13 cellular contexts compared by ENCODE assay signal in genomic region chr11:47353978-47354774, GRCh38. TPM values are rescaled to one million over a fixed set of nuclear protein-coding genes. Genes with fewer than 3 reads are reported as not detected.
DNase-seq lines count a peak whose midpoint lies in the region; ATAC-seq, FAIRE-seq and TF ChIP-seq lines count a peak whose summit lies in the region.
"Had no signal": no experiment of that assay in that cellular context is flagged by ENCODE, and none has a peak within 500 bp of the region (broad histone marks: within the 10 kb centered on the region; RNA-seq: fewer than 3 reads in every experiment).

No MANE protein-coding gene starts in this region.

- FAIRE-seq in urothelium cell line (lab: Jason Lieb, UNC) (peak; percentile 50), H54 (lab: Jason Lieb, UNC) (no peak)
- FAIRE-seq: GM18507 had no signal

- no peak for ATAC-seq in Right ventricle myocardium inferior
- no peak for ATAC-seq in activated naive CD8-positive, alpha-beta T cell treated with anti-CD3 and anti-CD28 coated beads, Interleukin-2, amount 50 U/mL, for 24 hours

- intact Hi-C loops in Right ventricle myocardium inferior (cut with DNase I) = no loop called here

- DNase-seq in cardiac muscle cell (ENCODE audit: low read depth in 1 of 2, low spot score in 1 of 2) (no peak), Right ventricle myocardium inferior (ENCODE audit: missing footprints) (no peak), endothelial cell (ENCODE audit: low spot score) (no peak), urothelium cell line (ENCODE audit: low spot score) (no peak), dermis blood vessel endothelial cell (no peak), H54 (ENCODE audit: insufficient read length, low spot score) (no peak)
- DNase-seq in activated naive CD8-positive, alpha-beta T cell treated with anti-CD3 and anti-CD28 coated beads, Interleukin-2, amount 50 U/mL, for 24 hours = no peak
- DNase-seq: activated CD4-positive, alpha-beta T cell treated with anti-CD3 and anti-CD28 coated beads, Interleukin-2, amount 50 U/mL, for 1 hour; stimulated activated naive CD8-positive, alpha-beta T cell treated with anti-CD3 and anti-CD28 coated beads, Interleukin-15, amount 100 ng/mL, for 72 hours had no signal

- no peaks in the 10 kb centered on the region for H3K9me3 ChIP-seq in cardiac muscle cell (ENCODE audit: low read depth)

- peak overlapping the region; percentile 82 for H3K4me3 Mint-ChIP-seq in endothelial cell (ENCODE audit: unreplicated experiment)
- peak overlapping the region; percentile 60 to 81 (median 64) for H3K4me3 Mint-ChIP-seq in nephron
- no peak overlapping the region for H3K4me3 Mint-ChIP-seq in activated naive CD8-positive, alpha-beta T cell treated with anti-CD3 and anti-CD28 coated beads, Interleukin-2, amount 50 U/mL, for 24 hours
- H3K4me3 Mint-ChIP-seq: stimulated activated naive CD8-positive, alpha-beta T cell treated with anti-CD3 and anti-CD28 coated beads, Interleukin-15, amount 100 ng/mL, for 72 hours had no signal

- H3K4me1 ChIP-seq in cardiac muscle cell (ENCODE audit: low read depth) = peaks cover 53% of the 10 kb centered on the region

- peak overlapping the region; percentile 24 for H3K4me3 ChIP-seq in cardiac muscle cell

- H3K36me3 ChIP-seq in cardiac muscle cell = peaks cover 5% of the 10 kb centered on the region

- H3K27me3 ChIP-seq in cardiac muscle cell = no peaks in the 10 kb centered on the region

- peak overlapping the region; percentile 96 for H3K27ac ChIP-seq in cardiac muscle cell

- TF ChIP-seq CTCF in cardiac muscle cell (IDR thresholded peaks at IDR 0.05; ENCODE audit: low read depth, low read length) (no peak), endothelial cell (IDR thresholded peaks at IDR 0.05; ENCODE audit: unreplicated experiment) (no peak), nephron (IDR thresholded peaks at IDR 0.05; ENCODE audit: unreplicated experiment in 3 of 3) (no peak)

- H3K9me3 Mint-ChIP-seq in endothelial cell (ENCODE audit: unreplicated experiment) = no peaks in the 10 kb centered on the region
- H3K9me3 Mint-ChIP-seq in nephron = no peaks in the 10 kb centered on the region
- no peaks in the 10 kb centered on the region for H3K9me3 Mint-ChIP-seq in activated naive CD8-positive, alpha-beta T cell treated with anti-CD3 and anti-CD28 coated beads, Interleukin-2, amount 50 U/mL, for 24 hours
- H3K9me3 Mint-ChIP-seq: stimulated activated naive CD8-positive, alpha-beta T cell treated with anti-CD3 and anti-CD28 coated beads, Interleukin-15, amount 100 ng/mL, for 72 hours had no signal

- no peak for TF ChIP-seq POLR2A in H54 (IDR thresholded peaks at IDR 0.05; ENCODE audit: low read depth, low read length)

- H3K27me3 Mint-ChIP-seq in endothelial cell (ENCODE audit: unreplicated experiment) = peaks cover 9% of the 10 kb centered on the region
- H3K27me3 Mint-ChIP-seq in nephron (ENCODE audit: low read depth) = no peaks in the 10 kb centered on the region
- no peaks in the 10 kb centered on the region for H3K27me3 Mint-ChIP-seq in activated naive CD8-positive, alpha-beta T cell treated with anti-CD3 and anti-CD28 coated beads, Interleukin-2, amount 50 U/mL, for 24 hours
- H3K27me3 Mint-ChIP-seq: stimulated activated naive CD8-positive, alpha-beta T cell treated with anti-CD3 and anti-CD28 coated beads, Interleukin-15, amount 100 ng/mL, for 72 hours had no signal

- H3K36me3 Mint-ChIP-seq in endothelial cell (ENCODE audit: low read depth, unreplicated experiment) (peaks cover 5% of the 10 kb centered on the region), nephron (ENCODE audit: low read depth) (no peaks in the 10 kb centered on the region)
- no peaks in the 10 kb centered on the region for H3K36me3 Mint-ChIP-seq in activated naive CD8-positive, alpha-beta T cell treated with anti-CD3 and anti-CD28 coated beads, Interleukin-2, amount 50 U/mL, for 24 hours (ENCODE audit: low read depth)

- H3K4me1 Mint-ChIP-seq in endothelial cell (ENCODE audit: unreplicated experiment) = peaks cover 3% of the 10 kb centered on the region
- no peaks in the 10 kb centered on the region for H3K4me1 Mint-ChIP-seq in nephron
- H3K4me1 Mint-ChIP-seq in activated naive CD8-positive, alpha-beta T cell treated with anti-CD3 and anti-CD28 coated beads, Interleukin-2, amount 50 U/mL, for 24 hours = peaks cover 1% of the 10 kb centered on the region

- H3K27ac Mint-ChIP-seq in endothelial cell (ENCODE audit: unreplicated experiment) (peak overlapping the region; percentile 57), nephron (peak overlapping the region in 1 of 3 experiments; percentile 58)
- no peak overlapping the region for H3K27ac Mint-ChIP-seq in activated naive CD8-positive, alpha-beta T cell treated with anti-CD3 and anti-CD28 coated beads, Interleukin-2, amount 50 U/mL, for 24 hours

RNA-seq across cellular contexts. Expression of gene MYBPC3, which starts 1.7 kb away (rescaled TPM):
- total RNA-seq in cardiac muscle cell (489 and 605 TPM in 2 replicates), Right ventricle myocardium inferior (2,397 TPM), endothelial cell (ENCODE audit: unreplicated experiment) (not detected), dermis blood vessel endothelial cell (not detected in 2 replicates)
- 476 and 751 TPM in 2 replicates for polyA plus RNA-seq in cardiac muscle cell
- total RNA-seq: RPMI7951; T-helper 2 cell treated with Interferon-gamma antibody and Interleukin-4, amounts not matched to agents 100 ng/mL and 5 ng/mL, for 36 hours had no signal

RNA-seq across cellular contexts. Expression of gene SPI1, which starts 24.2 kb away (rescaled TPM):
- total RNA-seq in cardiac muscle cell (not detected in 2 replicates), Right ventricle myocardium inferior (14.6 TPM), endothelial cell (ENCODE audit: unreplicated experiment) (not detected), dermis blood vessel endothelial cell (not detected in 2 replicates)
- 0.56 and 1.3 TPM in 2 replicates for polyA plus RNA-seq in cardiac muscle cell
- total RNA-seq: RPMI7951; T-helper 2 cell treated with Interferon-gamma antibody and Interleukin-4, amounts not matched to agents 100 ng/mL and 5 ng/mL, for 36 hours had no signal

RNA-seq across cellular contexts. Expression of gene SLC39A13, which starts 54.2 kb away (rescaled TPM):
- total RNA-seq in cardiac muscle cell (71.7 and 79.4 TPM in 2 replicates), Right ventricle myocardium inferior (35.0 TPM), endothelial cell (ENCODE audit: unreplicated experiment) (40.9 TPM), dermis blood vessel endothelial cell (72.8 and 78.0 TPM in 2 replicates)
- 80.8 and 86.6 TPM in 2 replicates for polyA plus RNA-seq in cardiac muscle cell

Comparison
In these comparisons a context has a peak if more than half of its experiments do, and no peak if none do; other contexts are left out.
1. RNA of gene SPI1, which starts 24.2 kb away (total RNA-seq): 14.6 TPM in Right ventricle myocardium inferior (single experiment); not detected in endothelial cell (single experiment), not detected in cardiac muscle cell and not detected in dermis blood vessel endothelial cell; every median in the first group is over 10 times any median in the second.
2. RNA of gene MYBPC3, which starts 1.7 kb away (total RNA-seq): 2,397 TPM in Right ventricle myocardium inferior (single experiment) and 489 to 605 TPM in cardiac muscle cell; not detected in endothelial cell (single experiment) and not detected in dermis blood vessel endothelial cell; every median in the first group is over 100 times any median in the second.